8 cellular contexts compared by ENCODE assay signal in the genomic region with DNA sequence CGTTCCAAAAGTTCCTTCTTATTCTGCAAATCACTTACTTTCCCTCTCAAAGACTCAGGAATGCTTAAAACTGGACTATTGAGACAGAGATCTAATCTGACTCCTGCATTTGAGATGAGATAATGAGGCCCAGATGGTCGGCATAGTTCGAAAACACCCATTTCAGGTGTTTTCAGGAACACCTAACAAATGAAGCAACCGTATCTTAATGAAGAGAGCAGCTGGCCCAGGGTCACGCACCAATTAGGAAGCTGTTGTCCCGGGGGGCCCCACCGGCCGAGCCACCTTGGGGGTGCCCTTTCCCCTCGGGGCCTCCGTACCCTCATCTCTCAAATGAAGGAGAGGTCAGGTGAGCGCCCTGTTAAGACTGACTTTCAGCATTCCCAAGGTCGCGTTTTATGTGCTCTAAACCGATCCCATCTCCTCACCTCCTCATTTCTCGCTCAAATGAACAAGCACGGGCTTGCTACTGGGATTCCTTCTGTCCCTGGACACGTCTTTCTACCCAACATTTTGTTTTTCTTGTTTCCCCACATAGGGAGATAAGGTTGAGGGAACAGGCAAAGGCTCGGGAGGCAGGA. TPM values are rescaled to one million over a fixed set of nuclear protein-coding genes. Genes with fewer than 3 reads are reported as not detected.
DNase-seq lines count a peak whose midpoint lies in the region; ATAC-seq and TF ChIP-seq lines count a peak whose summit lies in the region.

No MANE protein-coding gene starts in this region.

- TF ChIP-seq POLR2A in prostate gland (IDR thresholded peaks at IDR 0.05): no peak

- H3K4me1 ChIP-seq in foreskin keratinocyte (no peaks in the 10 kb centered on the region), prostate gland (replicated peaks) (peaks cover 8% of the 10 kb centered on the region)

- H3K27ac Mint-ChIP-seq in T-cell: no peak overlapping the region

- ATAC-seq in T-cell (replicated peaks in 1 of 4) (no peak), foreskin keratinocyte (peak; percentile 8), HG02678 (IDR thresholded peaks at IDR 0.05; ENCODE audit: unreplicated experiment) (no peak)

- H3K27me3 ChIP-seq in foreskin keratinocyte (peaks cover 7% of the 10 kb centered on the region), prostate gland (replicated peaks; ENCODE audit: insufficient read depth) (no peaks in the 10 kb centered on the region)

- peak overlapping the region; percentile 98 to 99 (median 99) for H3K4me3 Mint-ChIP-seq in T-cell

- peaks cover 6 to 8% of the 10 kb centered on the region in 2 donors for H3K27me3 Mint-ChIP-seq in T-cell

- intact Hi-C loops in prostate gland (cut with DNase I): no loop called here

- 6% methylated on average over 18 of the region's 18 CpGs for WGBS in prostate gland

- H3K36me3 ChIP-seq in prostate gland: no peaks in the 10 kb centered on the region

- H3K9me3 ChIP-seq in prostate gland: no peaks in the 10 kb centered on the region

- H3K9me3 Mint-ChIP-seq in T-cell: peaks cover 0 to 4% (median 0%) of the 10 kb centered on the region in 3 donors

- H3K36me3 Mint-ChIP-seq in T-cell: peaks cover 5% of the 10 kb centered on the region

- peaks cover 43 to 51% (median 44%) of the 10 kb centered on the region in 3 donors for H3K4me1 Mint-ChIP-seq in T-cell

- H3K4me3 ChIP-seq in prostate gland: peak overlapping the region; percentile 81 to 85

- no peak for TF ChIP-seq CTCF in foreskin keratinocyte (conservative IDR thresholded peaks at IDR 0.05)
- TF ChIP-seq CTCF in prostate gland (IDR thresholded peaks at IDR 0.05): no peak

- POLR2A ChIA-PET in T-cell (lab: Charles Lee): no interaction called here

- DNase-seq in H4 (ENCODE audit: low spot score): peak; percentile 3
- DNase-seq in T-cell: no peak
- peak; percentile 25 to 55 for DNase-seq in foreskin keratinocyte
- no peak for DNase-seq in prostate gland (ENCODE audit: low spot score)
- no peak for DNase-seq in NCI-H446 (lab: John Stamatoyannopoulos, UW)
- DNase-seq in NCI-H2227 (lab: John Stamatoyannopoulos, UW; ENCODE audit: unreplicated experiment): no peak
- no peak for DNase-seq in NAMALWA (ENCODE audit: low spot score)

- CTCF ChIA-PET in T-cell (lab: Charles Lee): no interaction called here

- H3K27ac ChIP-seq in foreskin keratinocyte: no peak overlapping the region
- no peak overlapping the region for H3K27ac ChIP-seq in prostate gland

RNA-seq across cellular contexts. Expression of gene LRPAP1, which starts 0.8 kb away (rescaled TPM):
- total RNA-seq in H4 (2014; rRNA removed; shearing (Covaris generic)): 257 and 281 TPM in 2 replicates
- total RNA-seq in T-cell (10 to 100 TPM; 81.2 to 88.4 (median 81.9) TPM), foreskin keratinocyte (130 and 132 TPM in 2 replicates), prostate gland (100 to 1,000 TPM; 175 to 270 TPM)
- polyA plus RNA-seq in foreskin keratinocyte: 143 and 168 TPM in 2 replicates

Comparison
In these comparisons a context has a peak if more than half of its experiments do, and no peak if none do; other contexts are left out.
1. DNase-seq: peak in H4 (single experiment) and foreskin keratinocyte (2 of 2); none in T-cell (0 of 34), prostate gland (single experiment), NCI-H446 (0 of 2), NCI-H2227 (single experiment) and NAMALWA (single experiment).